In genomic region chr2:75800456-75800855, GRCh38 we compare ENCODE assay signal across 13 cellular contexts.
A peak's percentile ranks its signal among the peaks of the same experiment; 100 is the strongest.
DNase-seq lines count a peak whose midpoint lies in the region; ATAC-seq and TF ChIP-seq lines count a peak whose summit lies in the region.
"Had no signal": no experiment of that assay in that cellular context is flagged by ENCODE, and none has a peak within 500 bp of the region (broad histone marks: within the 10 kb centered on the region; RNA-seq: fewer than 3 reads in every experiment).

No MANE protein-coding gene starts in this region.

- no peaks in the 10 kb centered on the region for H3K9me3 Mint-ChIP-seq in effector memory CD8-positive, alpha-beta T cell
- H3K9me3 Mint-ChIP-seq: central memory CD8-positive, alpha-beta T cell had no signal

- peak; percentile 57 for ATAC-seq in GM19043 (IDR thresholded peaks at IDR 0.05; ENCODE audit: low read depth, unreplicated experiment)
- peak; percentile 74 for ATAC-seq in GM21786 (IDR thresholded peaks at IDR 0.05; ENCODE audit: unreplicated experiment)
- peak; percentile 55 for ATAC-seq in HG03108 (IDR thresholded peaks at IDR 0.05; ENCODE audit: unreplicated experiment)
- no peak for ATAC-seq in effector memory CD8-positive, alpha-beta T cell (replicated peaks)
- ATAC-seq: A549 had no signal

- H3K4me3 Mint-ChIP-seq in effector memory CD8-positive, alpha-beta T cell = no peak overlapping the region
- H3K4me3 Mint-ChIP-seq: central memory CD8-positive, alpha-beta T cell had no signal

- H3K4me1 Mint-ChIP-seq in effector memory CD8-positive, alpha-beta T cell (ENCODE audit: low read depth in 2 of 2) = peaks cover 0 to 3% of the 10 kb centered on the region in 2 donors
- H3K4me1 Mint-ChIP-seq: central memory CD8-positive, alpha-beta T cell had no signal

- POLR2A ChIA-PET in GM10248 (lab: Yijun Ruan, JAX) = no interaction called here

- H3K27me3 Mint-ChIP-seq in effector memory CD8-positive, alpha-beta T cell = no peaks in the 10 kb centered on the region

- CTCF ChIA-PET in GM10248 (lab: Yijun Ruan, JAX) = interaction anchor here (1.1 to 2.2 kb wide), 2 partner anchors 9 to 799 kb away, joined by 3 to 6 read pairs; no protein-coding TSS in a partner anchor

- DNase-seq in GM10248 (ENCODE audit: extremely low spot score) = peak; percentile 34
- no peak for DNase-seq in activated CD4-positive, alpha-beta T cell treated with anti-CD3 and anti-CD28 coated beads, Interleukin-2, amount 50 U/mL, for 4 hours
- DNase-seq in UCSD-AML1 (lab: John Stamatoyannopoulos, UW; ENCODE audit: unreplicated experiment) = no peak
- no peak for DNase-seq in inferior parietal cortex (ENCODE audit: extremely low spot score)
- DNase-seq in effector memory CD8-positive, alpha-beta T cell = no peak
- DNase-seq: midbrain, NCI-H1436, T-helper 1 cell had no signal

- H3K27ac Mint-ChIP-seq in effector memory CD8-positive, alpha-beta T cell = no peak overlapping the region

- TF ChIP-seq CTCF in GM10248 (IDR thresholded peaks at IDR 0.05; ENCODE audit: control extremely low read depth, extremely low read depth, low read depth, missing control alignments) = no peak

- H3K36me3 Mint-ChIP-seq in effector memory CD8-positive, alpha-beta T cell (ENCODE audit: insufficient read depth) = no peaks in the 10 kb centered on the region
